1 cellular context compared by ENCODE assay signal in the genomic region with DNA sequence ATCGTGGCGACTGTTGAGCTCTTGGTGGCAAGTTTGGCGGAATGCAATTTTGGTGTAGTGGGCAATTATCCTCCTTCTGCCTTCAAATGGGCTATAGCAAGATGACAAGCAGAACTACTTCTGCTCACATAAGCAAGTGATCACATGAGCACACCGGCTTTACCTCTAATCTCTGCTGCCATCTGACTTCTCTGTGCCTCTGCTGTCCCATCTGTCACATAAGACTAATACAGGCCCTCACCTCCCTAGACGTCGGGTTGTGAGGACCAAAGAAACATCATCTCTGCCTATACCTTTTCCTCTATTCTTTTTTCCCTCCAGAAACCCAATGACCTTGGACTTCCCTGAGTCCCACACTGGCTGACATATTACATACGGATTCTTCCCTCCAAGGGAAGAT.
TF ChIP-seq lines count a peak whose summit lies in the region.

No MANE protein-coding gene starts in this region.

TF ChIP-seq in IMR-90, 13 proteins besides CTCF, POLR2A, EP300 and RAD21 (continued from another document):
- no peak for TF ChIP-seq RCOR1 (IDR thresholded peaks at IDR 0.05; ENCODE audit: insufficient replicate concordance, low read length)
- TF ChIP-seq ELK1 (IDR thresholded peaks at IDR 0.05; ENCODE audit: borderline replicate concordance, low read depth, low read length): no peak
